In genomic region chr20:8918145-8918544, GRCh38 we compare ENCODE assay signal across 25 cellular contexts.
"Had no signal": no experiment of that assay in that cellular context is flagged by ENCODE, and none has a peak within 500 bp of the region (broad histone marks: within the 10 kb centered on the region; RNA-seq: fewer than 3 reads in every experiment).

No MANE protein-coding gene starts in this region.

- H3K27ac Mint-ChIP-seq: activated CD4-positive, alpha-beta T cell treated with anti-CD3 and anti-CD28 coated beads, Interleukin-2, amount 10 ng/mL, durations not matched to agents 24 days and 14 days; activated CD8-positive, alpha-beta T cell treated with anti-CD3 and anti-CD28 coated beads for 36 hours; activated naive CD4-positive, alpha-beta T cell treated with anti-CD3 and anti-CD28 coated beads, Interleukin-2, amount 50 U/mL, for 24 hours; activated naive CD8-positive, alpha-beta T cell treated with anti-CD3 and anti-CD28 coated beads, Interleukin-2, amount 10 ng/mL, durations not matched to agents 7 days and 5 days; activated T-cell treated with anti-CD3 and anti-CD28 coated beads, Interleukin-2, amount 50 U/mL, for 24 hours; activated T-helper 2 cell treated with anti-CD3 and anti-CD28 coated beads, Interferon-gamma antibody, Interleukin-2, Interleukin-4, amounts not matched to agents 10 μg/mL and 5 μg/mL and 100 μg/mL, durations not matched to agents 14 hours and 24 hours and 36 hours had no signal

- H3K4me1 ChIP-seq: body of pancreas, breast epithelium had no signal

- H3K36me3 Mint-ChIP-seq: activated naive CD8-positive, alpha-beta T cell treated with anti-CD3 and anti-CD28 coated beads, Interleukin-2, amount 10 ng/mL, durations not matched to agents 7 days and 5 days had no signal

- H3K36me3 ChIP-seq: breast epithelium, WERI-Rb-1 had no signal

- H3K9me3 Mint-ChIP-seq: activated naive CD8-positive, alpha-beta T cell treated with anti-CD3 and anti-CD28 coated beads, Interleukin-2, amount 10 ng/mL, durations not matched to agents 7 days and 5 days had no signal

- DNase-seq: activated CD4-positive, alpha-beta T cell treated with anti-CD3 and anti-CD28 coated beads, Interleukin-2, amount 10 ng/mL, durations not matched to agents 24 days and 14 days; activated CD4-positive, alpha-beta T cell treated with anti-CD3 and anti-CD28 coated beads, Interleukin-2, amount 50 U/mL, for 4 hours; activated CD8-positive, alpha-beta T cell treated with anti-CD3 and anti-CD28 coated beads for 36 hours; activated gamma-delta T cell; activated naive CD4-positive, alpha-beta T cell treated with Interleukin-2 at 50 U/mL for 16 hours; activated naive CD8-positive, alpha-beta T cell treated with anti-CD3 and anti-CD28 coated beads, Interleukin-2, amount 10 ng/mL, durations not matched to agents 7 days and 5 days; activated T-cell treated with anti-CD3 and anti-CD28 coated beads, Interleukin-2, amount 50 U/mL, for 24 hours; body of pancreas; NCI-H1105; NCI-H1417 treated with DMSO at 0.1 percent for 48 hours; NCI-H1930; NCI-H2081 treated with DMSO at 0.1 percent for 48 hours; NCI-H226; NCI-H446 treated with DMSO at 0.1 percent for 48 hours; NCI-H524; NK-92 treated with Interleukin-12 subunit alpha and Interleukin-12 subunit beta, amount 100 ng/mL, for 24 hours; Right ventricle myocardium superior; SW 1271; T-helper 1 cell; T-helper 2 cell; T1000; WERI-Rb-1 had no signal

- H3K4me1 Mint-ChIP-seq: activated CD4-positive, alpha-beta T cell treated with anti-CD3 and anti-CD28 coated beads, Interleukin-2, amount 10 ng/mL, durations not matched to agents 24 days and 14 days; activated naive CD4-positive, alpha-beta T cell treated with anti-CD3 and anti-CD28 coated beads, Interleukin-2, amount 50 U/mL, for 24 hours; activated naive CD8-positive, alpha-beta T cell treated with anti-CD3 and anti-CD28 coated beads, Interleukin-2, amount 10 ng/mL, durations not matched to agents 7 days and 5 days had no signal

- ATAC-seq: activated CD8-positive, alpha-beta T cell treated with anti-CD3 and anti-CD28 coated beads for 36 hours; body of pancreas had no signal

- H3K27ac ChIP-seq: body of pancreas, breast epithelium, WERI-Rb-1 had no signal

- H3K4me3 ChIP-seq: body of pancreas, breast epithelium had no signal

- H3K9me3 ChIP-seq: body of pancreas, breast epithelium had no signal

- H3K27me3 ChIP-seq: body of pancreas, breast epithelium had no signal

- H3K27me3 Mint-ChIP-seq: activated CD4-positive, alpha-beta T cell treated with anti-CD3 and anti-CD28 coated beads, Interleukin-2, amount 10 ng/mL, durations not matched to agents 24 days and 14 days; activated CD8-positive, alpha-beta T cell treated with anti-CD3 and anti-CD28 coated beads for 36 hours; activated naive CD4-positive, alpha-beta T cell treated with anti-CD3 and anti-CD28 coated beads, Interleukin-2, amount 50 U/mL, for 24 hours; activated naive CD8-positive, alpha-beta T cell treated with anti-CD3 and anti-CD28 coated beads, Interleukin-2, amount 10 ng/mL, durations not matched to agents 7 days and 5 days; activated T-cell treated with anti-CD3 and anti-CD28 coated beads, Interleukin-2, amount 50 U/mL, for 24 hours had no signal

- H3K4me3 Mint-ChIP-seq: activated CD4-positive, alpha-beta T cell treated with anti-CD3 and anti-CD28 coated beads, Interleukin-2, amount 10 ng/mL, durations not matched to agents 24 days and 14 days; activated CD8-positive, alpha-beta T cell treated with anti-CD3 and anti-CD28 coated beads for 36 hours; activated naive CD4-positive, alpha-beta T cell treated with anti-CD3 and anti-CD28 coated beads, Interleukin-2, amount 50 U/mL, for 24 hours; activated naive CD8-positive, alpha-beta T cell treated with anti-CD3 and anti-CD28 coated beads, Interleukin-2, amount 10 ng/mL, durations not matched to agents 7 days and 5 days; activated T-cell treated with anti-CD3 and anti-CD28 coated beads, Interleukin-2, amount 50 U/mL, for 24 hours had no signal
